ENCODE assay signal across 22 cellular contexts in the genomic region with DNA sequence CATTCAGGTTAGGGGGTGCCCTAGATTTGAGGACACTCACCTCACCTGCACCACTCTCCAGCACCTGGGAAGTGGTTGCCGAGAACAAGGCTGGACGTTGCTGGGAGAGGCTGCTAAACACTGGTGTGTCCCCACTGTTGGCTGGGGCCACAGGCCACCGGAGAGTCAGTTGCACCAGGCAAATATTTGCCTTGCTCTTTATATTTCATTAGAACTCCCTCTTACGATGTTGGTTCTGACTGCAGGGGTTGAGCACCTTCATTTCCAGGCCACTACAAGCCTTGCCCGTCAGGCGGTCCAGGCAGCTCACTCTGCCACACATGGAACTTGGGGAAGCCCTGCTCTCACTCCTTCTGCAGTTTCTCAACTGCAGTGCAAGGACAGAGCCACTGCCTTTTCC. TPM values are rescaled to one million over a fixed set of nuclear protein-coding genes. Genes with fewer than 3 reads are reported as not detected.
"Had no signal": no experiment of that assay in that cellular context is flagged by ENCODE, and none has a peak within 500 bp of the region (broad histone marks: within the 10 kb centered on the region; RNA-seq: fewer than 3 reads in every experiment).

No MANE protein-coding gene starts in this region.

- ATAC-seq: activated T-cell treated with anti-CD3 and anti-CD28 coated beads, Interleukin-2, amount 50 U/mL, for 72 hours; gastrocnemius medialis; mucosa of descending colon; right lobe of liver had no signal

- H3K9me3 ChIP-seq: breast epithelium, gastrocnemius medialis, mucosa of descending colon, right lobe of liver, vagina had no signal

- H3K36me3 ChIP-seq: breast epithelium, gastrocnemius medialis, neural progenitor cell, right lobe of liver, tibial nerve, vagina had no signal

- H3K27ac ChIP-seq: breast epithelium, coronary artery, gastrocnemius medialis, neural progenitor cell, parathyroid adenoma, right lobe of liver, tibial nerve, vagina had no signal

- DNase-seq: activated CD4-positive, alpha-beta T cell treated with anti-CD3 and anti-CD28 coated beads, Interleukin-2, amount 50 U/mL, for 4 hours; activated effector memory CD4-positive, alpha-beta T cell treated with anti-CD3 and anti-CD28 coated beads, Interleukin-2, amount 50 U/mL, for 16 hours; activated naive CD4-positive, alpha-beta T cell treated with anti-CD3 and anti-CD28 coated beads, Interleukin-2, amount 50 U/mL, for 16 hours; activated T-cell treated with anti-CD3 and anti-CD28 coated beads, Interleukin-2, amount 50 U/mL, for 72 hours; gastrocnemius medialis; head of caudate nucleus; left ventricle myocardium superior; mesenchymal stem cell; mucosa of descending colon; naive B cell; right lobe of liver; small intestine; stimulated activated CD4-positive, alpha-beta T cell treated with anti-CD3 and anti-CD28 coated beads, Interleukin-15, amount 100 ng/mL, for 24 hours; stimulated activated CD4-positive, alpha-beta T cell treated with anti-CD3 and anti-CD28 coated beads, Interleukin-2, amount 100 ng/mL, for 48 hours had no signal

- H3K27ac Mint-ChIP-seq: activated T-cell treated with anti-CD3 and anti-CD28 coated beads, Interleukin-2, amount 50 U/mL, for 72 hours; neural progenitor cell; stimulated activated naive CD8-positive, alpha-beta T cell treated with anti-CD3 and anti-CD28 coated beads, Interleukin-15, Interleukin-2, amounts not matched to agents 100 ng/mL and 50 ng/mL, for 24 hours had no signal

- H3K4me3 Mint-ChIP-seq: activated T-cell treated with anti-CD3 and anti-CD28 coated beads, Interleukin-2, amount 50 U/mL, for 72 hours; naive B cell; neural progenitor cell; stimulated activated naive CD8-positive, alpha-beta T cell treated with anti-CD3 and anti-CD28 coated beads, Interleukin-15, Interleukin-2, amounts not matched to agents 100 ng/mL and 50 ng/mL, for 24 hours had no signal

- H3K4me3 ChIP-seq: breast epithelium, coronary artery, gastrocnemius medialis, mucosa of descending colon, neural progenitor cell, right lobe of liver, tibial nerve, vagina had no signal

- H3K27me3 Mint-ChIP-seq: stimulated activated naive CD8-positive, alpha-beta T cell treated with anti-CD3 and anti-CD28 coated beads, Interleukin-15, Interleukin-2, amounts not matched to agents 100 ng/mL and 50 ng/mL, for 24 hours had no signal

- H3K27me3 ChIP-seq: breast epithelium, neural progenitor cell, right lobe of liver, tibial nerve, vagina had no signal

- H3K4me1 ChIP-seq: breast epithelium, gastrocnemius medialis, neural progenitor cell, parathyroid adenoma, right lobe of liver, tibial nerve, vagina had no signal

- H3K9me3 Mint-ChIP-seq: neural progenitor cell had no signal

- H3K4me1 Mint-ChIP-seq: naive B cell, neural progenitor cell had no signal

RNA-seq across cellular contexts. Expression of gene HCN4, which starts 30.7 kb away (rescaled TPM):
- total RNA-seq: activated CD8-positive, alpha-beta memory T cell treated with anti-CD3 and anti-CD28 coated beads for 36 hours; activated T-cell treated with anti-CD3 and anti-CD28 coated beads, Interleukin-2, amount 50 U/mL, for 72 hours; breast epithelium; gastrocnemius medialis; tibial nerve had no signal
